ENCODE assay signal across 24 cellular contexts in genomic region chr11:18524248-18524647, GRCh38. TPM values are rescaled to one million over a fixed set of nuclear protein-coding genes. Genes with fewer than 3 reads are reported as not detected.
DNase-seq lines count a peak whose midpoint lies in the region; ATAC-seq and TF ChIP-seq lines count a peak whose summit lies in the region.
"Had no signal": no experiment of that assay in that cellular context is flagged by ENCODE, and none has a peak within 500 bp of the region (broad histone marks: within the 10 kb centered on the region; RNA-seq: fewer than 3 reads in every experiment).

No MANE protein-coding gene starts in this region.

- H3K27me3 Mint-ChIP-seq in CD4-positive, alpha-beta memory T cell: no peaks in the 10 kb centered on the region
- H3K27me3 Mint-ChIP-seq in T-cell (peaks cover 0 to 2% of the 10 kb centered on the region in 2 donors), immature natural killer cell (ENCODE audit: low read depth in 3 of 3) (peaks cover 14 to 33% (median 15%) of the 10 kb centered on the region in 3 donors)
- H3K27me3 Mint-ChIP-seq: activated CD4-positive, alpha-beta T cell treated with anti-CD3 and anti-CD28 coated beads for 36 hours had no signal

- peaks cover 15 to 41% of the 10 kb centered on the region in 2 donors for H3K36me3 Mint-ChIP-seq in CD4-positive, alpha-beta memory T cell
- peaks cover 25% of the 10 kb centered on the region for H3K36me3 Mint-ChIP-seq in T-cell
- peaks cover 0 to 16% (median 0%) of the 10 kb centered on the region in 3 donors for H3K36me3 Mint-ChIP-seq in immature natural killer cell

- H3K27ac ChIP-seq in A673 (ENCODE audit: low read depth, low read length, poor library complexity, severe bottlenecking) (no peak overlapping the region), WERI-Rb-1 (no peak overlapping the region)
- no peak overlapping the region for H3K27ac ChIP-seq in CD4-positive, alpha-beta memory T cell (ENCODE audit: low read depth, low read length)
- H3K27ac ChIP-seq: pancreas, sigmoid colon, testis had no signal

- peaks cover 0 to 2% (median 0%) of the 10 kb centered on the region in 8 donors for H3K9me3 Mint-ChIP-seq in CD4-positive, alpha-beta memory T cell
- H3K9me3 Mint-ChIP-seq in T-cell (no peaks in the 10 kb centered on the region), immature natural killer cell (no peaks in the 10 kb centered on the region)
- H3K9me3 Mint-ChIP-seq: HFFc6 had no signal

- H3K27ac Mint-ChIP-seq in CD4-positive, alpha-beta memory T cell: peak overlapping the region in 5 of 7 donors; percentile 10 to 79 (median 60)
- H3K27ac Mint-ChIP-seq in T-cell: peak overlapping the region in 1 of 2 donors; percentile 13
- H3K27ac Mint-ChIP-seq in immature natural killer cell: peak overlapping the region; percentile 8 to 87 (median 74)
- H3K27ac Mint-ChIP-seq: activated CD4-positive, alpha-beta T cell treated with anti-CD3 and anti-CD28 coated beads for 36 hours; HFFc6 had no signal

- ATAC-seq in T-cell (replicated peaks in 1 of 4): no peak
- ATAC-seq: activated CD4-positive, alpha-beta T cell treated with anti-CD3 and anti-CD28 coated beads for 36 hours; pancreas had no signal

- H3K9me3 ChIP-seq in A673 (ENCODE audit: low read depth, low read length, poor library complexity, severe bottlenecking) (no peaks in the 10 kb centered on the region), WERI-Rb-1 (ENCODE audit: severe bottlenecking) (no peaks in the 10 kb centered on the region)
- H3K9me3 ChIP-seq in CD4-positive, alpha-beta memory T cell (ENCODE audit: control insufficient read depth in 1 of 2, low read length in 2 of 2): no peaks in the 10 kb centered on the region
- H3K9me3 ChIP-seq: pancreas, sigmoid colon, testis had no signal

- intact Hi-C loops in A673 (cut with micrococcal nuclease; ENCODE audit: unreplicated experiment): no loop called here
- intact Hi-C loops in CD4-positive, alpha-beta memory T cell (cut with micrococcal nuclease): no loop called here

- POLR2A ChIA-PET in A673 (lab: Charles Lee; ENCODE audit: low non-redundant PET): no interaction called here
- POLR2A ChIA-PET in CD4-positive, alpha-beta memory T cell (lab: Charles Lee; ENCODE audit: partially characterized antibody): no interaction called here
- POLR2A ChIA-PET in T-cell (lab: Charles Lee): interaction anchor here in 1 of 2 donors (0.6 kb wide), 1 partner anchor 109 kb away, joined by 3 read pairs; no protein-coding TSS in a partner anchor

- H3K4me3 Mint-ChIP-seq in CD4-positive, alpha-beta memory T cell: peak overlapping the region in 3 of 8 donors; percentile 8 to 28 (median 24)
- peak overlapping the region; percentile 6 to 28 (median 8) for H3K4me3 Mint-ChIP-seq in T-cell
- H3K4me3 Mint-ChIP-seq in immature natural killer cell: peak overlapping the region in 2 of 5 donors; percentile 12 to 27
- H3K4me3 Mint-ChIP-seq: activated CD4-positive, alpha-beta T cell treated with anti-CD3 and anti-CD28 coated beads for 36 hours; HFFc6 had no signal

- BruUV-seq in A673 (replicated peaks; lab: Mats Ljungman, UMichigan): TSS peak; percentile 6

- H3K4me1 Mint-ChIP-seq in CD4-positive, alpha-beta memory T cell: peaks cover 37 to 72% (median 47%) of the 10 kb centered on the region in 4 donors
- H3K4me1 Mint-ChIP-seq in T-cell (peaks cover 66 to 70% (median 67%) of the 10 kb centered on the region in 3 donors), immature natural killer cell (peaks cover 51 to 76% of the 10 kb centered on the region in 2 donors)

- no peak for TF ChIP-seq CTCF in A673 (conservative IDR thresholded peaks at IDR 0.05; ENCODE audit: low read depth, low read length)
- no peak for TF ChIP-seq CTCF in WERI-Rb-1 (IDR thresholded peaks at IDR 0.05; ENCODE audit: low read depth, low read length)

- H3K4me3 ChIP-seq in A673 (ENCODE audit: low read depth, low read length, poor library complexity, severe bottlenecking) (no peak overlapping the region), WERI-Rb-1 (ENCODE audit: low read depth, low read length) (no peak overlapping the region)
- no peak overlapping the region for H3K4me3 ChIP-seq in CD4-positive, alpha-beta memory T cell (ENCODE audit: low read length in 2 of 2)
- H3K4me3 ChIP-seq: lung, pancreas, sigmoid colon, testis had no signal

- DNase-seq in A673 (ENCODE audit: low spot score) (no peak), T-cell (no peak), immature natural killer cell (no peak), NCI-H2107 treated with DMSO at 0.1 percent for 48 hours (lab: John Stamatoyannopoulos, UW; ENCODE audit: unreplicated experiment) (no peak), WERI-Rb-1 (no peak), NK-92 (lab: John Stamatoyannopoulos, UW; ENCODE audit: unreplicated experiment) (no peak), RKO (ENCODE audit: low spot score) (no peak)
- no peak for DNase-seq in CD4-positive, alpha-beta memory T cell
- DNase-seq: activated CD4-positive, alpha-beta T cell treated with anti-CD3 and anti-CD28 coated beads for 36 hours; cortex of kidney; DMS79 treated with DMSO at 0.1 percent for 48 hours; HFFc6; Kasumi-1; kidney glomerular epithelial cell; NCI-H1092; NCI-H1930; NCI-H226; NCI-H774; pancreas; SHP77 treated with DMSO at 0.1 percent for 48 hours; sigmoid colon; SW 1271; testis had no signal

- H3K36me3 ChIP-seq in A673 (ENCODE audit: insufficient read depth, low read length, poor library complexity, severe bottlenecking): no peaks in the 10 kb centered on the region
- H3K36me3 ChIP-seq in CD4-positive, alpha-beta memory T cell (ENCODE audit: insufficient read depth, low read length): no peaks in the 10 kb centered on the region
- peaks cover 22% of the 10 kb centered on the region for H3K36me3 ChIP-seq in WERI-Rb-1
- H3K36me3 ChIP-seq: pancreas, sigmoid colon had no signal

- no peaks in the 10 kb centered on the region for H3K4me1 ChIP-seq in A673 (ENCODE audit: insufficient read depth, low read length, poor library complexity, severe bottlenecking)
- peaks cover 38% of the 10 kb centered on the region for H3K4me1 ChIP-seq in CD4-positive, alpha-beta memory T cell (ENCODE audit: insufficient read depth, low read length)

- H3K27me3 ChIP-seq in A673 (replicated peaks; ENCODE audit: insufficient read depth, low read depth, low read length, poor library complexity) (no peaks in the 10 kb centered on the region), WERI-Rb-1 (ENCODE audit: insufficient read depth, low read depth, severe bottlenecking) (no peaks in the 10 kb centered on the region)
- no peaks in the 10 kb centered on the region for H3K27me3 ChIP-seq in CD4-positive, alpha-beta memory T cell (ENCODE audit: insufficient read depth, low read length)
- H3K27me3 ChIP-seq: pancreas, sigmoid colon, testis had no signal

- CTCF ChIA-PET in A673 (lab: Charles Lee) (no interaction called here), T-cell (lab: Charles Lee) (interaction anchor here (0.6 to 1.1 kb wide), 6 partner anchors 8 to 488 kb away, joined by 3 to 5 read pairs (median 4); no protein-coding TSS in a partner anchor)
- CTCF ChIA-PET in CD4-positive, alpha-beta memory T cell (lab: Charles Lee; ENCODE audit: partially characterized antibody): interaction anchor here (0.6 to 1.5 kb wide), 4 partner anchors 12 to 198 kb away, joined by 3 to 5 read pairs (median 3); no protein-coding TSS in a partner anchor

RNA-seq across cellular contexts. Expression of gene TSG101, which starts 2.5 kb away (rescaled TPM):
- total RNA-seq in A673 (2021): 48.2 and 49.1 TPM in 2 replicates
- total RNA-seq in CD4-positive, alpha-beta memory T cell: 10 to 100 TPM; 40.0 to 41.2 TPM
- polyA plus RNA-seq in CD4-positive, alpha-beta memory T cell: 10 to 100 TPM; 59.4 to 64.2 TPM
- total RNA-seq in T-cell: 10 to 100 TPM; 13.6 to 38.8 (median 36.1) TPM
- polyA plus RNA-seq in immature natural killer cell: 10 to 100 TPM; 41.3 to 88.3 (median 74.5) TPM
